In the genomic region with DNA sequence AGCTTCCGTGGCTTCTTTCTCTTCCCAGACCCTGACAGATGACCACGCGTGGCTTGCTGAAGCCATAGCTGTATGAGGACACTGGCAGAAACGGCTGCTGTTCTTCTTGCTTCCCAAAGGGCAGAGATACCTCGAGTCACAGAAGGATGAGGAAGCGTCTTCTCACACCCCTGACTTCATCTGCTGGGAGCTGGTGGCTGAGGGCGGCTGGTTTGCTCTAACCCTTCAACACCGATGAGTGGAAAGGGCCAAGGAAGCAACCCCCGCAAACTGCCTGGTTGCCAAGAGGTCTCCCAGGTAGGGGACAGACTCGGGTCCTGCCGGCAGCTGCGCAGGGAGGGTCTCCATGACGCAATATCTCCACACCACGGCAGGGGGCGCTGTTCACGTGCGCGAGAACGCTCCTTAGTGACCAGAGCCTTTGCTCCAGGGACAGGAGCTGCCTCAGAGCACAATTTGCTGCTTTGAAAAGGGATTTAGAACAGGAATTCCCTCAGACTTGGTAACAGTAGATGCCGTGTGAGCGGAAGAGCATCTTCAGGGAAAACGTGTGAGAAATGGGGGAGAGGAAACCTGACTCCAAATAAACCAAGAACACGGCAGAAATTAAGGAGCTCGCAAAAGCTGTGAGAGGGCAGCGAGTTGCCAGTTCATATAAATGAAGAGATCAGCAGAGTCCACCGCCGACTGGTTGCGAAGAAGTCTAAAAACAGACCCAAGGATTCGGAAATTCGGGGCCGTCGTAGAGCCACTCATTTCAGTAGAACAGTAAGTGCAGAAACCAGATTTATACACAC, we compare ENCODE assay signal across 1 cellular context.
TF ChIP-seq lines count a peak whose summit lies in the region.

No MANE protein-coding gene starts in this region.

TF ChIP-seq in K562, 482 proteins besides CTCF, POLR2A, EP300 and RAD21 (continued from another document and continues in another):
- TF ChIP-seq, protein P1, sequence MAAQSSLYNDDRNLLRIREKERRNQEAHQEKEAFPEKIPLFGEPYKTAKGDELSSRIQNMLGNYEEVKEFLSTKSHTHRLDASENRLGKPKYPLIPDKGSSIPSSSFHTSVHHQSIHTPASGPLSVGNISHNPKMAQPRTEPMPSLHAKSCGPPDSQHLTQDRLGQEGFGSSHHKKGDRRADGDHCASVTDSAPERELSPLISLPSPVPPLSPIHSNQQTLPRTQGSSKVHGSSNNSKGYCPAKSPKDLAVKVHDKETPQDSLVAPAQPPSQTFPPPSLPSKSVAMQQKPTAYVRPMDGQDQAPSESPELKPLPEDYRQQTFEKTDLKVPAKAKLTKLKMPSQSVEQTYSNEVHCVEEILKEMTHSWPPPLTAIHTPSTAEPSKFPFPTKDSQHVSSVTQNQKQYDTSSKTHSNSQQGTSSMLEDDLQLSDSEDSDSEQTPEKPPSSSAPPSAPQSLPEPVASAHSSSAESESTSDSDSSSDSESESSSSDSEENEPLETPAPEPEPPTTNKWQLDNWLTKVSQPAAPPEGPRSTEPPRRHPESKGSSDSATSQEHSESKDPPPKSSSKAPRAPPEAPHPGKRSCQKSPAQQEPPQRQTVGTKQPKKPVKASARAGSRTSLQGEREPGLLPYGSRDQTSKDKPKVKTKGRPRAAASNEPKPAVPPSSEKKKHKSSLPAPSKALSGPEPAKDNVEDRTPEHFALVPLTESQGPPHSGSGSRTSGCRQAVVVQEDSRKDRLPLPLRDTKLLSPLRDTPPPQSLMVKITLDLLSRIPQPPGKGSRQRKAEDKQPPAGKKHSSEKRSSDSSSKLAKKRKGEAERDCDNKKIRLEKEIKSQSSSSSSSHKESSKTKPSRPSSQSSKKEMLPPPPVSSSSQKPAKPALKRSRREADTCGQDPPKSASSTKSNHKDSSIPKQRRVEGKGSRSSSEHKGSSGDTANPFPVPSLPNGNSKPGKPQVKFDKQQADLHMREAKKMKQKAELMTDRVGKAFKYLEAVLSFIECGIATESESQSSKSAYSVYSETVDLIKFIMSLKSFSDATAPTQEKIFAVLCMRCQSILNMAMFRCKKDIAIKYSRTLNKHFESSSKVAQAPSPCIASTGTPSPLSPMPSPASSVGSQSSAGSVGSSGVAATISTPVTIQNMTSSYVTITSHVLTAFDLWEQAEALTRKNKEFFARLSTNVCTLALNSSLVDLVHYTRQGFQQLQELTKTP (IDR thresholded peaks at IDR 0.05; ENCODE audit: low read depth in 1 of 2, partially characterized antibody in 2 of 2) = no peak
- TF ChIP-seq, protein P2, sequence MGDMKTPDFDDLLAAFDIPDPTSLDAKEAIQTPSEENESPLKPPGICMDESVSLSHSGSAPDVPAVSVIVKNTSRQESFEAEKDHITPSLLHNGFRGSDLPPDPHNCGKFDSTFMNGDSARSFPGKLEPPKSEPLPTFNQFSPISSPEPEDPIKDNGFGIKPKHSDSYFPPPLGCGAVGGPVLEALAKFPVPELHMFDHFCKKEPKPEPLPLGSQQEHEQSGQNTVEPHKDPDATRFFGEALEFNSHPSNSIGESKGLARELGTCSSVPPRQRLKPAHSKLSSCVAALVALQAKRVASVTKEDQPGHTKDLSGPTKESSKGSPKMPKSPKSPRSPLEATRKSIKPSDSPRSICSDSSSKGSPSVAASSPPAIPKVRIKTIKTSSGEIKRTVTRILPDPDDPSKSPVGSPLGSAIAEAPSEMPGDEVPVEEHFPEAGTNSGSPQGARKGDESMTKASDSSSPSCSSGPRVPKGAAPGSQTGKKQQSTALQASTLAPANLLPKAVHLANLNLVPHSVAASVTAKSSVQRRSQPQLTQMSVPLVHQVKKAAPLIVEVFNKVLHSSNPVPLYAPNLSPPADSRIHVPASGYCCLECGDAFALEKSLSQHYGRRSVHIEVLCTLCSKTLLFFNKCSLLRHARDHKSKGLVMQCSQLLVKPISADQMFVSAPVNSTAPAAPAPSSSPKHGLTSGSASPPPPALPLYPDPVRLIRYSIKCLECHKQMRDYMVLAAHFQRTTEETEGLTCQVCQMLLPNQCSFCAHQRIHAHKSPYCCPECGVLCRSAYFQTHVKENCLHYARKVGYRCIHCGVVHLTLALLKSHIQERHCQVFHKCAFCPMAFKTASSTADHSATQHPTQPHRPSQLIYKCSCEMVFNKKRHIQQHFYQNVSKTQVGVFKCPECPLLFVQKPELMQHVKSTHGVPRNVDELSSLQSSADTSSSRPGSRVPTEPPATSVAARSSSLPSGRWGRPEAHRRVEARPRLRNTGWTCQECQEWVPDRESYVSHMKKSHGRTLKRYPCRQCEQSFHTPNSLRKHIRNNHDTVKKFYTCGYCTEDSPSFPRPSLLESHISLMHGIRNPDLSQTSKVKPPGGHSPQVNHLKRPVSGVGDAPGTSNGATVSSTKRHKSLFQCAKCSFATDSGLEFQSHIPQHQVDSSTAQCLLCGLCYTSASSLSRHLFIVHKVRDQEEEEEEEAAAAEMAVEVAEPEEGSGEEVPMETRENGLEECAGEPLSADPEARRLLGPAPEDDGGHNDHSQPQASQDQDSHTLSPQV (IDR thresholded peaks at IDR 0.05) = no peak
- TF ChIP-seq CXXC5 (CRISPR knock-in tag; IDR thresholded peaks at IDR 0.05) (peak; percentile 31; the same call in 1 of the 2 replicates), ZKSCAN3 (CRISPR knock-in tag; IDR thresholded peaks at IDR 0.05) (no peak), SMC3 (conservative IDR thresholded peaks at IDR 0.05; ENCODE audit: insufficient read depth, low read depth, low read length) (peak; percentile 93), KLF16 (IDR thresholded peaks at IDR 0.05) (no peak), NFIX (CRISPR knock-in tag; IDR thresholded peaks at IDR 0.05; ENCODE audit: low read depth) (no peak), ILF3 (IDR thresholded peaks at IDR 0.05; ENCODE audit: borderline replicate concordance) (no peak), ZNF77 (CRISPR knock-in tag; IDR thresholded peaks at IDR 0.05) (no peak), TCF7 (IDR thresholded peaks at IDR 0.05; ENCODE audit: borderline replicate concordance) (peak; percentile 25; the same call in 1 of the 2 replicates), MXI1 (IDR thresholded peaks at IDR 0.05; ENCODE audit: low read depth, low read length) (no peak), SP1 (CRISPR knock-in tag; IDR thresholded peaks at IDR 0.05) (no peak), NRF1 (conservative IDR thresholded peaks at IDR 0.05 in 1 of 2, IDR thresholded peaks at IDR 0.05 in 1 of 2) (peak; percentile 82 to 85), RUNX1 (IDR thresholded peaks at IDR 0.05; ENCODE audit: low read depth) (no peak), ZNF583 (CRISPR knock-in tag; IDR thresholded peaks at IDR 0.05) (no peak), POU5F1 (IDR thresholded peaks at IDR 0.05; ENCODE audit: borderline replicate concordance, low read depth, low read length, partially characterized antibody) (no peak), KLF10 (CRISPR knock-in tag; IDR thresholded peaks at IDR 0.05) (no peak), CC2D1A (IDR thresholded peaks at IDR 0.05) (peak; percentile 43; the same call in 1 of the 2 replicates), IRF2 (CRISPR knock-in tag; IDR thresholded peaks at IDR 0.05) (no peak), CEBPB (tag; IDR thresholded peaks at IDR 0.05) (peak; percentile 94), TFAM (CRISPR knock-in tag; conservative IDR thresholded peaks at IDR 0.05) (no peak), JUNB (CRISPR knock-in tag; conservative IDR thresholded peaks at IDR 0.05) (peak; percentile 46; the same call in 1 of the 2 replicates), ZFP36 (IDR thresholded peaks at IDR 0.05; ENCODE audit: low read depth, low read length, partially characterized antibody) (peak; percentile 18), COPS2 (conservative IDR thresholded peaks at IDR 0.05) (no peak), ATF1 (CRISPR knock-in tag; IDR thresholded peaks at IDR 0.05) (0 out of 2 replicates have a peak, but pooled peaks have one; percentile 40), ATF1 (tag; IDR thresholded peaks at IDR 0.05) (peak; percentile 37; the same call in 1 of the 2 replicates), TSC22D4 (tag; IDR thresholded peaks at IDR 0.05) (no peak), JUND (IDR thresholded peaks at IDR 0.05; ENCODE audit: borderline replicate concordance, low read depth, low read length) (peak; percentile 73; the same call in 1 of the 2 replicates), JUND (tag; IDR thresholded peaks at IDR 0.05; ENCODE audit: borderline replicate concordance, low read depth, low read length) (no peak; the same call in 2 of the 3 replicates), CEBPG (CRISPR knock-in tag; IDR thresholded peaks at IDR 0.05) (peak; percentile 91), CEBPG (tag; conservative IDR thresholded peaks at IDR 0.05 in 1 of 2, IDR thresholded peaks at IDR 0.05 in 1 of 2) (peak; percentile 93 to 97), ZNF311 (CRISPR knock-in tag; IDR thresholded peaks at IDR 0.05) (no peak), KAT7 (CRISPR knock-in tag; IDR thresholded peaks at IDR 0.05; ENCODE audit: borderline replicate concordance) (no peak), ZNF253 (CRISPR knock-in tag; conservative IDR thresholded peaks at IDR 0.05) (no peak), YY1 (IDR thresholded peaks at IDR 0.05; ENCODE audit: borderline replicate concordance in 1 of 3, control insufficient read depth in 1 of 3, extremely low read depth in 1 of 3, insufficient read depth in 3 of 3, insufficient read length in 1 of 3, insufficient replicate concordance in 2 of 3, low read depth in 1 of 3, low read length in 2 of 3) (no peak), CBX5 (IDR thresholded peaks at IDR 0.05; ENCODE audit: borderline replicate concordance, low read depth) (0 out of 2 replicates have a peak, but pooled peaks have one; percentile 18), CREM (IDR thresholded peaks at IDR 0.05; ENCODE audit: low read depth) (peak; percentile 81)
- TF ChIP-seq, protein P3, sequence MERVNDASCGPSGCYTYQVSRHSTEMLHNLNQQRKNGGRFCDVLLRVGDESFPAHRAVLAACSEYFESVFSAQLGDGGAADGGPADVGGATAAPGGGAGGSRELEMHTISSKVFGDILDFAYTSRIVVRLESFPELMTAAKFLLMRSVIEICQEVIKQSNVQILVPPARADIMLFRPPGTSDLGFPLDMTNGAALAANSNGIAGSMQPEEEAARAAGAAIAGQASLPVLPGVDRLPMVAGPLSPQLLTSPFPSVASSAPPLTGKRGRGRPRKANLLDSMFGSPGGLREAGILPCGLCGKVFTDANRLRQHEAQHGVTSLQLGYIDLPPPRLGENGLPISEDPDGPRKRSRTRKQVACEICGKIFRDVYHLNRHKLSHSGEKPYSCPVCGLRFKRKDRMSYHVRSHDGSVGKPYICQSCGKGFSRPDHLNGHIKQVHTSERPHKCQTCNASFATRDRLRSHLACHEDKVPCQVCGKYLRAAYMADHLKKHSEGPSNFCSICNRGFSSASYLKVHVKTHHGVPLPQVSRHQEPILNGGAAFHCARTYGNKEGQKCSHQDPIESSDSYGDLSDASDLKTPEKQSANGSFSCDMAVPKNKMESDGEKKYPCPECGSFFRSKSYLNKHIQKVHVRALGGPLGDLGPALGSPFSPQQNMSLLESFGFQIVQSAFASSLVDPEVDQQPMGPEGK (CRISPR knock-in tag; IDR thresholded peaks at IDR 0.05; ENCODE audit: borderline replicate concordance) = no peak
- TF ChIP-seq, protein P4, sequence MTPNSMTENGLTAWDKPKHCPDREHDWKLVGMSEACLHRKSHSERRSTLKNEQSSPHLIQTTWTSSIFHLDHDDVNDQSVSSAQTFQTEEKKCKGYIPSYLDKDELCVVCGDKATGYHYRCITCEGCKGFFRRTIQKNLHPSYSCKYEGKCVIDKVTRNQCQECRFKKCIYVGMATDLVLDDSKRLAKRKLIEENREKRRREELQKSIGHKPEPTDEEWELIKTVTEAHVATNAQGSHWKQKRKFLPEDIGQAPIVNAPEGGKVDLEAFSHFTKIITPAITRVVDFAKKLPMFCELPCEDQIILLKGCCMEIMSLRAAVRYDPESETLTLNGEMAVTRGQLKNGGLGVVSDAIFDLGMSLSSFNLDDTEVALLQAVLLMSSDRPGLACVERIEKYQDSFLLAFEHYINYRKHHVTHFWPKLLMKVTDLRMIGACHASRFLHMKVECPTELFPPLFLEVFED (CRISPR knock-in tag; conservative IDR thresholded peaks at IDR 0.05) = no peak
- TF ChIP-seq, protein P5, sequence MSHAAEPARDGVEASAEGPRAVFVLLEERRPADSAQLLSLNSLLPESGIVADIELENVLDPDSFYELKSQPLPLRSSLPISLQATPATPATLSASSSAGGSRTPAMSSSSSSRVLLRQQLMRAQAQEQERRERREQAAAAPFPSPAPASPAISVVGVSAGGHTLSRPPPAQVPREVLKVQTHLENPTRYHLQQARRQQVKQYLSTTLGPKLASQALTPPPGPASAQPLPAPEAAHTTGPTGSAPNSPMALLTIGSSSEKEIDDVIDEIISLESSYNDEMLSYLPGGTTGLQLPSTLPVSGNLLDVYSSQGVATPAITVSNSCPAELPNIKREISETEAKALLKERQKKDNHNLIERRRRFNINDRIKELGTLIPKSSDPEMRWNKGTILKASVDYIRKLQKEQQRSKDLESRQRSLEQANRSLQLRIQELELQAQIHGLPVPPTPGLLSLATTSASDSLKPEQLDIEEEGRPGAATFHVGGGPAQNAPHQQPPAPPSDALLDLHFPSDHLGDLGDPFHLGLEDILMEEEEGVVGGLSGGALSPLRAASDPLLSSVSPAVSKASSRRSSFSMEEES (CRISPR knock-in tag; IDR thresholded peaks at IDR 0.05) = no peak
- TF ChIP-seq, protein P6, sequence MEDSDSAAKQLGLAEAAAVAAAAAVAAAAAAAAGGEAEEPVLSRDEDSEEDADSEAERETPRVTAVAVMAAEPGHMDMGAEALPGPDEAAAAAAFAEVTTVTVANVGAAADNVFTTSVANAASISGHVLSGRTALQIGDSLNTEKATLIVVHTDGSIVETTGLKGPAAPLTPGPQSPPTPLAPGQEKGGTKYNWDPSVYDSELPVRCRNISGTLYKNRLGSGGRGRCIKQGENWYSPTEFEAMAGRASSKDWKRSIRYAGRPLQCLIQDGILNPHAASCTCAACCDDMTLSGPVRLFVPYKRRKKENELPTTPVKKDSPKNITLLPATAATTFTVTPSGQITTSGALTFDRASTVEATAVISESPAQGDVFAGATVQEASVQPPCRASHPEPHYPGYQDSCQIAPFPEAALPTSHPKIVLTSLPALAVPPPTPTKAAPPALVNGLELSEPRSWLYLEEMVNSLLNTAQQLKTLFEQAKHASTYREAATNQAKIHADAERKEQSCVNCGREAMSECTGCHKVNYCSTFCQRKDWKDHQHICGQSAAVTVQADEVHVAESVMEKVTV (CRISPR knock-in tag; IDR thresholded peaks at IDR 0.05) = peak; percentile 85
- TF ChIP-seq, protein P7, sequence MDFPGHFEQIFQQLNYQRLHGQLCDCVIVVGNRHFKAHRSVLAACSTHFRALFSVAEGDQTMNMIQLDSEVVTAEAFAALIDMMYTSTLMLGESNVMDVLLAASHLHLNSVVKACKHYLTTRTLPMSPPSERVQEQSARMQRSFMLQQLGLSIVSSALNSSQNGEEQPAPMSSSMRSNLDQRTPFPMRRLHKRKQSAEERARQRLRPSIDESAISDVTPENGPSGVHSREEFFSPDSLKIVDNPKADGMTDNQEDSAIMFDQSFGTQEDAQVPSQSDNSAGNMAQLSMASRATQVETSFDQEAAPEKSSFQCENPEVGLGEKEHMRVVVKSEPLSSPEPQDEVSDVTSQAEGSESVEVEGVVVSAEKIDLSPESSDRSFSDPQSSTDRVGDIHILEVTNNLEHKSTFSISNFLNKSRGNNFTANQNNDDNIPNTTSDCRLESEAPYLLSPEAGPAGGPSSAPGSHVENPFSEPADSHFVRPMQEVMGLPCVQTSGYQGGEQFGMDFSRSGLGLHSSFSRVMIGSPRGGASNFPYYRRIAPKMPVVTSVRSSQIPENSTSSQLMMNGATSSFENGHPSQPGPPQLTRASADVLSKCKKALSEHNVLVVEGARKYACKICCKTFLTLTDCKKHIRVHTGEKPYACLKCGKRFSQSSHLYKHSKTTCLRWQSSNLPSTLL (IDR thresholded peaks at IDR 0.05) = no peak
- TF ChIP-seq, protein P8, sequence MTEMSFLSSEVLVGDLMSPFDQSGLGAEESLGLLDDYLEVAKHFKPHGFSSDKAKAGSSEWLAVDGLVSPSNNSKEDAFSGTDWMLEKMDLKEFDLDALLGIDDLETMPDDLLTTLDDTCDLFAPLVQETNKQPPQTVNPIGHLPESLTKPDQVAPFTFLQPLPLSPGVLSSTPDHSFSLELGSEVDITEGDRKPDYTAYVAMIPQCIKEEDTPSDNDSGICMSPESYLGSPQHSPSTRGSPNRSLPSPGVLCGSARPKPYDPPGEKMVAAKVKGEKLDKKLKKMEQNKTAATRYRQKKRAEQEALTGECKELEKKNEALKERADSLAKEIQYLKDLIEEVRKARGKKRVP (CRISPR knock-in tag; IDR thresholded peaks at IDR 0.05) = peak; percentile 80; the same call in 1 of the 2 replicates
